ENCODE assay signal across 11 cellular contexts in the genomic region with DNA sequence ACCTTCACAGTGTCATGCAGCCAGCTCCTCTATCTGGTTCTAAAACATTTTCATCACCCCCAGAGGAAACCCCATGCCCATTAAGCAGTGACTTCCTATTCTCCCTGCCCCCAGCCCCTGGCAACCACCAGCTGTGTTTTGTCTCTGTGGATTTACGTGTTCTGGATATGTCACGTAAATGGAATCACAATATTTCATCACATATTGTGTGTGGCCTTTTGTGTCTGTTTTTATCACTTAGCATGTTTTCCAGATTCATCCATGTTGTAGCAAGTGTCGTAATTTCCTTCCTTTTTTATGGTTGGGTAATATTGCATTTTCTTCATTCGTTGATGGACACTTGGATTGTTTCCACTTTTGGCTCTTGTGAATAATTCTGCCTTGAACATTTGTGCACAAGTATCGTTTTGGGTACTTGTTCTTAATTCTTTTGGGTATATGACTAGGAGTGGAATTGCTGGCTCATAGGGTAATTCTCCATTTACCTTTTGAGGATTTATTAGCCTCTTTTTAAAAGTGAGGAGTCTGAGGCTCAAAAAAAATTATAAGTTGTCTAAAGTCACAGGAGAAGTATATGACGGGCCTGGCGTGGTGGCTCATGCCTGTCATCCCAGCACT.
DNase-seq lines count a peak whose midpoint lies in the region; ATAC-seq lines count a peak whose summit lies in the region.
"Had no signal": no experiment of that assay in that cellular context is flagged by ENCODE, and none has a peak within 500 bp of the region (broad histone marks: within the 10 kb centered on the region; RNA-seq: fewer than 3 reads in every experiment).

No MANE protein-coding gene starts in this region.

- peaks cover 5% of the 10 kb centered on the region for H3K36me3 Mint-ChIP-seq in T-helper 1 cell treated with Interleukin-12 subunit alpha and Interleukin-12 subunit beta and Interleukin-4 antibody, amounts not matched to agents 30 μg/mL and 1 μg/mL, for 36 hours (ENCODE audit: low read depth)
- no peaks in the 10 kb centered on the region for H3K36me3 Mint-ChIP-seq in effector memory CD8-positive, alpha-beta T cell (ENCODE audit: insufficient read depth)

- DNase-seq in T-helper 1 cell (no peak), MV-4-11 (lab: John Stamatoyannopoulos, UW) (peak; percentile 97), sciatic nerve (ENCODE audit: low spot score) (no peak), COLO668 (lab: John Stamatoyannopoulos, UW; ENCODE audit: unreplicated experiment) (no peak), kidney tubule cell (ENCODE audit: low spot score) (no peak), islet precursor cell (no peak)
- DNase-seq in effector memory CD8-positive, alpha-beta T cell: no peak
- DNase-seq: MG63, NCI-H526 treated with DMSO at 0.1 percent for 48 hours, nucleus accumbens had no signal

- H3K27ac Mint-ChIP-seq in T-helper 1 cell treated with Interleukin-12 subunit alpha and Interleukin-12 subunit beta and Interleukin-4 antibody, amounts not matched to agents 30 μg/mL and 1 μg/mL, for 36 hours: peak overlapping the region; percentile 79
- H3K27ac Mint-ChIP-seq in effector memory CD8-positive, alpha-beta T cell: peak overlapping the region; percentile 44 to 68

- peaks cover 54% of the 10 kb centered on the region for H3K4me1 Mint-ChIP-seq in T-helper 1 cell treated with Interleukin-12 subunit alpha and Interleukin-12 subunit beta and Interleukin-4 antibody, amounts not matched to agents 30 μg/mL and 1 μg/mL, for 36 hours (ENCODE audit: low read depth)
- H3K4me1 Mint-ChIP-seq in effector memory CD8-positive, alpha-beta T cell (ENCODE audit: low read depth in 2 of 2): peaks cover 16 to 18% of the 10 kb centered on the region in 2 donors

- intact Hi-C loops in sciatic nerve (cut with DNase I): no loop called here

- H3K4me3 Mint-ChIP-seq in T-helper 1 cell treated with Interleukin-12 subunit alpha and Interleukin-12 subunit beta and Interleukin-4 antibody, amounts not matched to agents 30 μg/mL and 1 μg/mL, for 36 hours: peak overlapping the region; percentile 85
- H3K4me3 Mint-ChIP-seq in effector memory CD8-positive, alpha-beta T cell: peak overlapping the region; percentile 61 to 74

- no peaks in the 10 kb centered on the region for H3K27me3 Mint-ChIP-seq in T-helper 1 cell treated with Interleukin-12 subunit alpha and Interleukin-12 subunit beta and Interleukin-4 antibody, amounts not matched to agents 30 μg/mL and 1 μg/mL, for 36 hours (ENCODE audit: low read depth)
- peaks cover 0 to 6% of the 10 kb centered on the region in 2 donors for H3K27me3 Mint-ChIP-seq in effector memory CD8-positive, alpha-beta T cell

- no peak for ATAC-seq in effector memory CD8-positive, alpha-beta T cell (replicated peaks)
- ATAC-seq in sciatic nerve: peak; percentile 4

- H3K9me3 Mint-ChIP-seq in T-helper 1 cell treated with Interleukin-12 subunit alpha and Interleukin-12 subunit beta and Interleukin-4 antibody, amounts not matched to agents 30 μg/mL and 1 μg/mL, for 36 hours: no peaks in the 10 kb centered on the region
- H3K9me3 Mint-ChIP-seq in effector memory CD8-positive, alpha-beta T cell: no peaks in the 10 kb centered on the region
